Comparison of ENCODE assay signal across 8 cellular contexts in the genomic region with DNA sequence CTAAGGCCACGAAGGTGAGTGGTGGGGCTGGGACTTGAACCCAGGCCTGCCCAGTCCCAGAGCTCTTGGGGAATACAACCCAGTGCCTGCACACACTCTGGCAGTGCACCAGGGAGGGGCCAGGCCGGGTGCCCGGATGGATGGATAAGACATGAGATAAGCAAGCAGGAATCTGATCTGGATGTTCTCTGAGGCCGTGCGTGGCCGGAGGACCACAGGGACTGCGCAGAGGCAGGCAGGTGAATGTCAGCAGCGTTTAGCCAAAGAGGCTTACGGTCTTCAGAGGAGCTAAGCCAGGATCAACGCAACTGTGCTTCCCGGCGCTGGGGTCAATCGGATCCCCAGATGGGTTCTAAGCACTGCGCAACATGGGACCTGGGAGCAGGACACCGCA. TPM values are rescaled to one million over a fixed set of nuclear protein-coding genes. Genes with fewer than 3 reads are reported as not detected.
DNase-seq lines count a peak whose midpoint lies in the region; ATAC-seq, FAIRE-seq and TF ChIP-seq lines count a peak whose summit lies in the region.

No MANE protein-coding gene starts in this region.

- H3K9me3 ChIP-seq in BE2C (no peaks in the 10 kb centered on the region), KOPT-K1 (ENCODE audit: insufficient read depth, low read length, poor library complexity, severe bottlenecking) (no peaks in the 10 kb centered on the region)

- H3K4me3 Mint-ChIP-seq in mesothelial cell of epicardium, result peak overlapping the region; percentile 78

- H3K27me3 Mint-ChIP-seq in mesothelial cell of epicardium (ENCODE audit: low read depth), result no peaks in the 10 kb centered on the region

- H3K36me3 ChIP-seq in BE2C (peaks cover 25% of the 10 kb centered on the region), KOPT-K1 (ENCODE audit: insufficient read depth, low read length) (peaks cover 6% of the 10 kb centered on the region; the same call in 1 of the 2 replicates), bronchial epithelial cell (ENCODE audit: control insufficient read depth, insufficient read depth, low read length) (peaks cover 3% of the 10 kb centered on the region)

- H3K4me1 ChIP-seq in BE2C, result peaks cover 10% of the 10 kb centered on the region; the same call in 1 of the 2 replicates

- H3K27me3 ChIP-seq in BE2C (no peaks in the 10 kb centered on the region), bronchial epithelial cell (ENCODE audit: control insufficient read depth, insufficient read depth, low read length) (no peaks in the 10 kb centered on the region)

- peaks cover 2% of the 10 kb centered on the region for H3K36me3 Mint-ChIP-seq in mesothelial cell of epicardium

- no peak for ATAC-seq in HG03039 (IDR thresholded peaks at IDR 0.05; ENCODE audit: unreplicated experiment)

- H3K27ac Mint-ChIP-seq in mesothelial cell of epicardium, result peak overlapping the region; percentile 89

- peaks cover 23% of the 10 kb centered on the region for H3K4me1 Mint-ChIP-seq in mesothelial cell of epicardium

- peak overlapping the region; percentile 95 for H3K27ac ChIP-seq in KOPT-K1 (ENCODE audit: low read depth, low read length, poor library complexity, severe bottlenecking)

- H3K4me3 ChIP-seq in BE2C (ENCODE audit: low read depth, low read length), result peak overlapping the region; percentile 88
- H3K4me3 ChIP-seq in bronchial epithelial cell (ENCODE audit: low read depth, low read length), result peak overlapping the region; percentile 82

- TF ChIP-seq CTCF in BE2C (IDR thresholded peaks at IDR 0.05; ENCODE audit: low read depth, low read length) (no peak), bronchial epithelial cell (IDR thresholded peaks at IDR 0.05; ENCODE audit: insufficient read depth, low read length, severe bottlenecking) (no peak), mesothelial cell of epicardium (IDR thresholded peaks at IDR 0.05; ENCODE audit: unreplicated experiment) (no peak)

- no peaks in the 10 kb centered on the region for H3K9me3 Mint-ChIP-seq in mesothelial cell of epicardium

- DNase-seq in BE2C, result peak; percentile 43
- DNase-seq in bronchial epithelial cell (ENCODE audit: low read depth), result no peak
- DNase-seq in mesothelial cell of epicardium (ENCODE audit: low spot score in 2 of 2, unreplicated experiment in 2 of 2), result no peak
- DNase-seq in NCI-H2107 treated with DMSO at 0.1 percent for 48 hours (lab: John Stamatoyannopoulos, UW; ENCODE audit: unreplicated experiment), result no peak
- no peak for DNase-seq in stimulated activated CD4-positive, alpha-beta T cell treated with anti-CD3 and anti-CD28 coated beads, Interleukin-15, amount 100 ng/mL, for 24 hours
- no peak for DNase-seq in activated effector memory CD4-positive, alpha-beta T cell treated with Interleukin-2 at 50 U/mL for 16 hours

- no peak for FAIRE-seq in bronchial epithelial cell (lab: Jason Lieb, UNC)

RNA-seq across cellular contexts. Expression of gene ZNF787, which starts 1.5 kb away (rescaled TPM):
- polyA plus RNA-seq in BE2C (2012; ENCODE audit: insufficient read depth, insufficient read length, low read depth), result 116 TPM
- 32.6 and 43.0 TPM in 2 replicates for total RNA-seq in bronchial epithelial cell
- 33.3 to 38.3 TPM (median 35.5 TPM) in 3 replicates for total RNA-seq in mesothelial cell of epicardium

RNA-seq across cellular contexts. Expression of gene ZNF444, which starts 21.5 kb away (rescaled TPM):
- 40.9 TPM for polyA plus RNA-seq in BE2C (2012; ENCODE audit: insufficient read depth, insufficient read length, low read depth)
- total RNA-seq in bronchial epithelial cell (4.2 and 7.0 TPM in 2 replicates), mesothelial cell of epicardium (61.3 to 66.1 TPM (median 63.6 TPM) in 3 replicates)

RNA-seq across cellular contexts. Expression of gene GALP, which starts 56.2 kb away (rescaled TPM):
- not detected for polyA plus RNA-seq in BE2C (2012; ENCODE audit: insufficient read depth, insufficient read length, low read depth)
- not detected in 2 replicates for total RNA-seq in bronchial epithelial cell
- total RNA-seq in mesothelial cell of epicardium, result not detected in 3 replicates
